In genomic region chr6:124995645-124996325, GRCh38 we compare ENCODE assay signal across 1 cellular context.
TF ChIP-seq lines count a peak whose summit lies in the region.

No MANE protein-coding gene starts in this region.

TF ChIP-seq in IMR-90, 13 proteins besides CTCF, POLR2A, EP300 and RAD21 (continued from another document):
- TF ChIP-seq ELK1 (IDR thresholded peaks at IDR 0.05; ENCODE audit: borderline replicate concordance, low read depth, low read length) = no peak
- no peak for TF ChIP-seq USF2 (IDR thresholded peaks at IDR 0.05; ENCODE audit: low read depth, low read length)
- TF ChIP-seq RCOR1 (IDR thresholded peaks at IDR 0.05; ENCODE audit: insufficient replicate concordance, low read length) = no peak
- TF ChIP-seq FOS (IDR thresholded peaks at IDR 0.05; ENCODE audit: low read depth, low read length) = no peak
- TF ChIP-seq SMC3 (IDR thresholded peaks at IDR 0.05; ENCODE audit: low read depth, low read length) = no peak
- no peak for TF ChIP-seq CHD1 (IDR thresholded peaks at IDR 0.05; ENCODE audit: low read depth, low read length)
- no peak for TF ChIP-seq MXI1 (IDR thresholded peaks at IDR 0.05; ENCODE audit: borderline replicate concordance, low read depth, low read length)
